In the genomic region with DNA sequence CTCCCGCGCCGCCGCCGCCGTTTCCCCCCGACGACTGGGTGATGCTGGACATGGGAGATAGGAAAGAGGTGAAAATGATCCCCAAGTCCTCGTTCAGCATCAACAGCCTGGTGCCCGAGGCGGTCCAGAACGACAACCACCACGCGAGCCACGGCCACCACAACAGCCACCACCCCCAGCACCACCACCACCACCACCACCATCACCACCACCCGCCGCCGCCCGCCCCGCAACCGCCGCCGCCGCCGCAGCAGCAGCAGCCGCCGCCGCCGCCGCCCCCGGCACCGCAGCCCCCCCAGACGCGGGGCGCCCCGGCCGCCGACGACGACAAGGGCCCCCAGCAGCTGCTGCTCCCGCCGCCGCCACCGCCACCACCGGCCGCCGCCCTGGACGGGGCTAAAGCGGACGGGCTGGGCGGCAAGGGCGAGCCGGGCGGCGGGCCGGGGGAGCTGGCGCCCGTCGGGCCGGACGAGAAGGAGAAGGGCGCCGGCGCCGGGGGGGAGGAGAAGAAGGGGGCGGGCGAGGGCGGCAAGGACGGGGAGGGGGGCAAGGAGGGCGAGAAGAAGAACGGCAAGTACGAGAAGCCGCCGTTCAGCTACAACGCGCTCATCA, we compare ENCODE assay signal across 12 cellular contexts. TPM values are rescaled to one million over a fixed set of nuclear protein-coding genes. Genes with fewer than 3 reads are reported as not detected.
A peak's percentile ranks its signal among the peaks of the same experiment; 100 is the strongest.
DNase-seq lines count a peak whose midpoint lies in the region; ATAC-seq and TF ChIP-seq lines count a peak whose summit lies in the region.
"Had no signal": no experiment of that assay in that cellular context is flagged by ENCODE, and none has a peak within 500 bp of the region (broad histone marks: within the 10 kb centered on the region; RNA-seq: fewer than 3 reads in every experiment).

No MANE protein-coding gene starts in this region.

- peaks cover 5% of the 10 kb centered on the region for H3K4me1 ChIP-seq in iPS-15b (ENCODE audit: control insufficient read depth, insufficient read depth, low read length)
- H3K4me1 ChIP-seq in thymus (ENCODE audit: control insufficient read depth, insufficient read depth, low read length), result no peaks in the 10 kb centered on the region
- peaks cover 0 to 17% (median 0%) of the 10 kb centered on the region in 4 donors for H3K4me1 ChIP-seq in Peyer's patch

- H3K36me3 Mint-ChIP-seq in activated naive CD4-positive, alpha-beta T cell treated with anti-CD3 and anti-CD28 coated beads, Interleukin-2, amount 50 U/mL, for 24 hours, result peaks cover 5% of the 10 kb centered on the region
- peaks cover 4% of the 10 kb centered on the region for H3K36me3 Mint-ChIP-seq in T-cell

- WGBS in thymus, result 7% methylated on average over 76 of the region's 76 CpGs

- TF ChIP-seq CTCF in Peyer's patch (IDR thresholded peaks at IDR 0.05), result no peak

- no peak overlapping the region for H3K9ac ChIP-seq in iPS-15b (ENCODE audit: low read depth, low read length)

- peaks cover 17% of the 10 kb centered on the region for H3K9me3 Mint-ChIP-seq in activated naive CD4-positive, alpha-beta T cell treated with anti-CD3 and anti-CD28 coated beads, Interleukin-2, amount 50 U/mL, for 24 hours
- peaks cover 0 to under 1% (median 0%) of the 10 kb centered on the region in 3 donors for H3K9me3 Mint-ChIP-seq in T-cell

- H3K4me3 ChIP-seq in iPS-15b (ENCODE audit: low read depth, low read length) (peak overlapping the region; percentile 35), thymus (ENCODE audit: low read length) (peak overlapping the region; percentile 37), Peyer's patch (peak overlapping the region in 1 of 4 donors; percentile 8)

- H3K27ac ChIP-seq in thymus (ENCODE audit: low read depth) (peak overlapping the region; percentile 74), Peyer's patch (no peak overlapping the region)
- H3K27ac ChIP-seq: brain microvascular endothelial cell had no signal

- ATAC-seq in T-cell (replicated peaks in 1 of 4), result no peak

- H3K4me3 Mint-ChIP-seq in activated naive CD4-positive, alpha-beta T cell treated with anti-CD3 and anti-CD28 coated beads, Interleukin-2, amount 50 U/mL, for 24 hours, result peak overlapping the region; percentile 36
- H3K4me3 Mint-ChIP-seq in T-cell, result peak overlapping the region in 2 of 3 donors; percentile 44 to 78

- peaks cover 5% of the 10 kb centered on the region for H3K4me1 Mint-ChIP-seq in activated naive CD4-positive, alpha-beta T cell treated with anti-CD3 and anti-CD28 coated beads, Interleukin-2, amount 50 U/mL, for 24 hours
- peaks cover 11 to 19% (median 15%) of the 10 kb centered on the region in 3 donors for H3K4me1 Mint-ChIP-seq in T-cell

- no peak for TF ChIP-seq POLR2A in Peyer's patch (IDR thresholded peaks at IDR 0.05)

- no peak for DNase-seq in activated naive CD4-positive, alpha-beta T cell treated with anti-CD3 and anti-CD28 coated beads, Interleukin-2, amount 50 U/mL, for 16 hours
- no peak for DNase-seq in T-cell
- no peak for DNase-seq in Peyer's patch
- DNase-seq in AG08396 (ENCODE audit: low spot score), result no peak
- DNase-seq in stimulated activated CD4-positive, alpha-beta T cell treated with anti-CD3 and anti-CD28 coated beads, Interleukin-4, amount 100 ng/mL, for 24 hours, result no peak
- DNase-seq: brain microvascular endothelial cell had no signal

- no peak overlapping the region for H3K27ac Mint-ChIP-seq in activated naive CD4-positive, alpha-beta T cell treated with anti-CD3 and anti-CD28 coated beads, Interleukin-2, amount 50 U/mL, for 24 hours
- no peak overlapping the region for H3K27ac Mint-ChIP-seq in T-cell

- H3K27me3 ChIP-seq in iPS-15b (ENCODE audit: control insufficient read depth, insufficient read depth, low read length), result peaks cover 86% of the 10 kb centered on the region
- peaks cover 56% of the 10 kb centered on the region for H3K27me3 ChIP-seq in thymus (ENCODE audit: control insufficient read depth, insufficient read depth)
- H3K27me3 ChIP-seq in Peyer's patch, result peaks cover 0 to 36% of the 10 kb centered on the region in 2 donors

- CTCF ChIA-PET in T-cell (lab: Charles Lee), result no interaction called here

- H3K36me3 ChIP-seq in iPS-15b (ENCODE audit: control insufficient read depth, insufficient read depth, low read length) (no peaks in the 10 kb centered on the region), thymus (ENCODE audit: control insufficient read depth, insufficient read depth) (no peaks in the 10 kb centered on the region), Peyer's patch (no peaks in the 10 kb centered on the region)
- H3K36me3 ChIP-seq: brain microvascular endothelial cell had no signal

- no peaks in the 10 kb centered on the region for H3K9me3 ChIP-seq in iPS-15b (ENCODE audit: control insufficient read depth, insufficient read depth, low read length)
- H3K9me3 ChIP-seq in thymus (ENCODE audit: control insufficient read depth), result peaks cover 5% of the 10 kb centered on the region
- peaks cover 0 to 6% (median 2%) of the 10 kb centered on the region in 4 donors for H3K9me3 ChIP-seq in Peyer's patch

- H3K27me3 Mint-ChIP-seq in activated naive CD4-positive, alpha-beta T cell treated with anti-CD3 and anti-CD28 coated beads, Interleukin-2, amount 50 U/mL, for 24 hours, result peaks cover 52% of the 10 kb centered on the region
- peaks cover 46 to 55% of the 10 kb centered on the region in 2 donors for H3K27me3 Mint-ChIP-seq in T-cell

- POLR2A ChIA-PET in T-cell (lab: Charles Lee), result no interaction called here

RNA-seq across cellular contexts. Expression of gene FOXG1, which starts 0.8 kb away (rescaled TPM):
- not detected for total RNA-seq in T-cell
- 11.4 TPM for polyA plus RNA-seq in thymus
- total RNA-seq in Peyer's patch, result not detected
- total RNA-seq: OCI-LY7; T-helper 1 cell treated with Interleukin-12 subunit alpha and Interleukin-12 subunit beta and Interleukin-4 antibody, amounts not matched to agents 30 ng/mL and 1 ng/mL, for 36 hours had no signal
- polyA plus RNA-seq: CD14-positive monocyte had no signal
